Comparison of ENCODE assay signal across 1 cellular context in the genomic region with DNA sequence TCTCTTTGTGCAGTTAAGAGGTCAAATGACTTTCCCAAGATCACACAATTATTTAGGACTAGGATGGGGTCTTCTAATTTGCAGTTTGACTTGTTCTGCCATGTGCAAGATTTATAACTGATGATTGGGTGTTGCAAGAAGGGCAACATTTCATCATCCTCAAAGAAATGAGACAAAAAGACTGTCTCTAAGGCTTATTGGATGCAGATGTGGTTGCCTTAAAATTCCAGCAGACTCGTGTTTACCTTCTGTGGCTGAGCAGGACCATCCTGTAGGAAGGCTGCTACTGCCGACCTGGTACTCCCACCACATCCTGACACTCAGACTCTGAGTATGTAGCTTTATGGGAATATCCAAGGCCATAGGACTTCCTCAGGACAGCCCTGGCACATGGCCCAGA.
TF ChIP-seq lines count a peak whose summit lies in the region.

No MANE protein-coding gene starts in this region.

TF ChIP-seq in HCT116, 20 proteins besides CTCF, POLR2A, EP300 and RAD21 (continued from another document):
- TF ChIP-seq, protein P1, sequence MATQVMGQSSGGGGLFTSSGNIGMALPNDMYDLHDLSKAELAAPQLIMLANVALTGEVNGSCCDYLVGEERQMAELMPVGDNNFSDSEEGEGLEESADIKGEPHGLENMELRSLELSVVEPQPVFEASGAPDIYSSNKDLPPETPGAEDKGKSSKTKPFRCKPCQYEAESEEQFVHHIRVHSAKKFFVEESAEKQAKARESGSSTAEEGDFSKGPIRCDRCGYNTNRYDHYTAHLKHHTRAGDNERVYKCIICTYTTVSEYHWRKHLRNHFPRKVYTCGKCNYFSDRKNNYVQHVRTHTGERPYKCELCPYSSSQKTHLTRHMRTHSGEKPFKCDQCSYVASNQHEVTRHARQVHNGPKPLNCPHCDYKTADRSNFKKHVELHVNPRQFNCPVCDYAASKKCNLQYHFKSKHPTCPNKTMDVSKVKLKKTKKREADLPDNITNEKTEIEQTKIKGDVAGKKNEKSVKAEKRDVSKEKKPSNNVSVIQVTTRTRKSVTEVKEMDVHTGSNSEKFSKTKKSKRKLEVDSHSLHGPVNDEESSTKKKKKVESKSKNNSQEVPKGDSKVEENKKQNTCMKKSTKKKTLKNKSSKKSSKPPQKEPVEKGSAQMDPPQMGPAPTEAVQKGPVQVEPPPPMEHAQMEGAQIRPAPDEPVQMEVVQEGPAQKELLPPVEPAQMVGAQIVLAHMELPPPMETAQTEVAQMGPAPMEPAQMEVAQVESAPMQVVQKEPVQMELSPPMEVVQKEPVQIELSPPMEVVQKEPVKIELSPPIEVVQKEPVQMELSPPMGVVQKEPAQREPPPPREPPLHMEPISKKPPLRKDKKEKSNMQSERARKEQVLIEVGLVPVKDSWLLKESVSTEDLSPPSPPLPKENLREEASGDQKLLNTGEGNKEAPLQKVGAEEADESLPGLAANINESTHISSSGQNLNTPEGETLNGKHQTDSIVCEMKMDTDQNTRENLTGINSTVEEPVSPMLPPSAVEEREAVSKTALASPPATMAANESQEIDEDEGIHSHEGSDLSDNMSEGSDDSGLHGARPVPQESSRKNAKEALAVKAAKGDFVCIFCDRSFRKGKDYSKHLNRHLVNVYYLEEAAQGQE (IDR thresholded peaks at IDR 0.05; ENCODE audit: low read depth), result no peak
- TF ChIP-seq ZFX (IDR thresholded peaks at IDR 0.05), result no peak
- TF ChIP-seq ZNF274 (IDR thresholded peaks at IDR 0.05; ENCODE audit: low read depth, low read length), result no peak
- TF ChIP-seq, protein P2, sequence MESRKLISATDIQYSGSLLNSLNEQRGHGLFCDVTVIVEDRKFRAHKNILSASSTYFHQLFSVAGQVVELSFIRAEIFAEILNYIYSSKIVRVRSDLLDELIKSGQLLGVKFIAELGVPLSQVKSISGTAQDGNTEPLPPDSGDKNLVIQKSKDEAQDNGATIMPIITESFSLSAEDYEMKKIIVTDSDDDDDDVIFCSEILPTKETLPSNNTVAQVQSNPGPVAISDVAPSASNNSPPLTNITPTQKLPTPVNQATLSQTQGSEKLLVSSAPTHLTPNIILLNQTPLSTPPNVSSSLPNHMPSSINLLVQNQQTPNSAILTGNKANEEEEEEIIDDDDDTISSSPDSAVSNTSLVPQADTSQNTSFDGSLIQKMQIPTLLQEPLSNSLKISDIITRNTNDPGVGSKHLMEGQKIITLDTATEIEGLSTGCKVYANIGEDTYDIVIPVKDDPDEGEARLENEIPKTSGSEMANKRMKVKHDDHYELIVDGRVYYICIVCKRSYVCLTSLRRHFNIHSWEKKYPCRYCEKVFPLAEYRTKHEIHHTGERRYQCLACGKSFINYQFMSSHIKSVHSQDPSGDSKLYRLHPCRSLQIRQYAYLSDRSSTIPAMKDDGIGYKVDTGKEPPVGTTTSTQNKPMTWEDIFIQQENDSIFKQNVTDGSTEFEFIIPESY (IDR thresholded peaks at IDR 0.05; ENCODE audit: extremely low read depth, insufficient replicate concordance, low read length), result no peak
- no peak for TF ChIP-seq EZH2 (IDR thresholded peaks at IDR 0.05)
- no peak for TF ChIP-seq CBX3 (IDR thresholded peaks at IDR 0.05; ENCODE audit: low read depth)
- TF ChIP-seq JUND (IDR thresholded peaks at IDR 0.05), result no peak
- no peak for TF ChIP-seq SIN3A (IDR thresholded peaks at IDR 0.05; ENCODE audit: low read depth)
